9 cellular contexts compared by ENCODE assay signal in genomic region chr20:34705383-34706021, GRCh38.
DNase-seq lines count a peak whose midpoint lies in the region; ATAC-seq and TF ChIP-seq lines count a peak whose summit lies in the region.
"Had no signal": no experiment of that assay in that cellular context is flagged by ENCODE, and none has a peak within 500 bp of the region (broad histone marks: within the 10 kb centered on the region; RNA-seq: fewer than 3 reads in every experiment).

No MANE protein-coding gene starts in this region.

- peak overlapping the region; percentile 92 for H3K27ac Mint-ChIP-seq in stimulated activated memory B cell treated with anti-CD40 and anti-IgM and Interleukin-4, amounts not matched to agents 10 μg/mL and 1 μg/mL and 100 μg/mL, for 72 hours
- H3K27ac Mint-ChIP-seq: stimulated activated naive CD8-positive, alpha-beta T cell treated with anti-CD3 and anti-CD28 coated beads, Interleukin-15, Interleukin-2, amounts not matched to agents 100 ng/mL and 50 ng/mL, for 24 hours had no signal

- H3K36me3 ChIP-seq in DND-41 (ENCODE audit: insufficient read depth, low read length) (no peaks in the 10 kb centered on the region), iPS-20b (ENCODE audit: insufficient read depth, low read depth, low read length) (no peaks in the 10 kb centered on the region)

- H3K9me3 ChIP-seq in DND-41 (ENCODE audit: insufficient read depth, low read length, severe bottlenecking) = no peaks in the 10 kb centered on the region
- no peaks in the 10 kb centered on the region for H3K9me3 ChIP-seq in iPS-20b (ENCODE audit: insufficient read depth, low read depth, low read length)

- peaks cover 3% of the 10 kb centered on the region; the same call in 1 of the 2 replicates for H4K20me1 ChIP-seq in DND-41 (ENCODE audit: insufficient read depth, low read length)

- peaks cover 46% of the 10 kb centered on the region for H3K4me1 Mint-ChIP-seq in stimulated activated memory B cell treated with anti-CD40 and anti-IgM and Interleukin-4, amounts not matched to agents 10 μg/mL and 1 μg/mL and 100 μg/mL, for 72 hours

- peaks cover 33% of the 10 kb centered on the region for H3K4me1 ChIP-seq in DND-41 (ENCODE audit: insufficient read depth, low read length)
- 0 out of 2 replicates have a peak, but pooled peaks cover 3% of the 10 kb centered on the region for H3K4me1 ChIP-seq in iPS-20b (ENCODE audit: insufficient read depth, low read length)

- no peak overlapping the region; the same call in 1 of the 2 replicates for H2AFZ ChIP-seq in DND-41 (ENCODE audit: low read depth, low read length)

- H3K27me3 ChIP-seq in DND-41 (ENCODE audit: insufficient read depth, low read length, poor library complexity) = peaks cover 23% of the 10 kb centered on the region
- H3K27me3 ChIP-seq in iPS-20b (ENCODE audit: insufficient read depth, low read length) = peaks cover 64% of the 10 kb centered on the region

- ATAC-seq in DND-41 (ENCODE audit: insufficient read depth, low read depth) = no peak
- ATAC-seq in stimulated activated memory B cell treated with anti-CD40 and anti-IgM and Interleukin-4, amounts not matched to agents 10 μg/mL and 1 μg/mL and 100 μg/mL, for 72 hours = no peak
- no peak for ATAC-seq in activated CD4-positive, CD25-positive, alpha-beta regulatory T cell treated with anti-CD3 and anti-CD28 coated beads, Interleukin-2, amount 50 U/mL, for 24 hours
- ATAC-seq in HG02678 (IDR thresholded peaks at IDR 0.05; ENCODE audit: unreplicated experiment) = no peak

- TF ChIP-seq CTCF in DND-41 (IDR thresholded peaks at IDR 0.05; ENCODE audit: borderline replicate concordance, extremely low read depth, low read length, poor library complexity, severe bottlenecking) (no peak), astrocyte of the cerebellum (IDR thresholded peaks at IDR 0.05; ENCODE audit: low read depth, low read length, missing control alignments) (no peak)

- no peak overlapping the region for H3K4me3 ChIP-seq in DND-41 (ENCODE audit: low read depth in 1 of 2, low read length in 2 of 2)
- H3K4me3 ChIP-seq in astrocyte of the cerebellum (ENCODE audit: low read depth, low read length) = peak overlapping the region; percentile 68
- peak overlapping the region; percentile 93; the same call in 1 of the 2 replicates for H3K4me3 ChIP-seq in iPS-20b (ENCODE audit: low read length)

- H3K27ac ChIP-seq in DND-41 (ENCODE audit: low read length) (no peak overlapping the region), iPS-20b (ENCODE audit: low read length) (no peak overlapping the region)

- peak overlapping the region; percentile 99 for H3K4me3 Mint-ChIP-seq in stimulated activated memory B cell treated with anti-CD40 and anti-IgM and Interleukin-4, amounts not matched to agents 10 μg/mL and 1 μg/mL and 100 μg/mL, for 72 hours

- H3K36me3 Mint-ChIP-seq in stimulated activated memory B cell treated with anti-CD40 and anti-IgM and Interleukin-4, amounts not matched to agents 10 μg/mL and 1 μg/mL and 100 μg/mL, for 72 hours = no peaks in the 10 kb centered on the region

- H3K9me3 Mint-ChIP-seq in stimulated activated memory B cell treated with anti-CD40 and anti-IgM and Interleukin-4, amounts not matched to agents 10 μg/mL and 1 μg/mL and 100 μg/mL, for 72 hours = no peaks in the 10 kb centered on the region
- H3K9me3 Mint-ChIP-seq: stimulated activated naive CD8-positive, alpha-beta T cell treated with anti-CD3 and anti-CD28 coated beads, Interleukin-15, Interleukin-2, amounts not matched to agents 100 ng/mL and 50 ng/mL, for 24 hours had no signal

- in situ Hi-C loops in astrocyte of the cerebellum (cut with HindIII; ENCODE audit: low sequenced_read_pairs) = no loop called here

- H3K79me2 ChIP-seq in DND-41 (ENCODE audit: insufficient read depth, low read length) = no peaks in the 10 kb centered on the region

- no peak for TF ChIP-seq EP300 in Ishikawa (IDR thresholded peaks at IDR 0.05; ENCODE audit: borderline replicate concordance)

- H3K4me2 ChIP-seq in DND-41 (ENCODE audit: insufficient read depth, low read length) = peak overlapping the region; percentile 99; the same call in 1 of the 2 replicates

- peaks cover 17% of the 10 kb centered on the region for H3K27me3 Mint-ChIP-seq in stimulated activated memory B cell treated with anti-CD40 and anti-IgM and Interleukin-4, amounts not matched to agents 10 μg/mL and 1 μg/mL and 100 μg/mL, for 72 hours

- no peak overlapping the region for H3K9ac ChIP-seq in DND-41 (ENCODE audit: low read depth, low read length)
- no peak overlapping the region for H3K9ac ChIP-seq in iPS-20b (ENCODE audit: low read depth, low read length)

- TF ChIP-seq RAD21 in Ishikawa (IDR thresholded peaks at IDR 0.05; ENCODE audit: low read depth) = peak; percentile 32; the same call in 1 of the 2 replicates

- DNase-seq in DND-41 = no peak
- no peak for DNase-seq in astrocyte of the cerebellum (ENCODE audit: low read depth)
- no peak for DNase-seq in HuH-7.5 (ENCODE audit: low spot score)

TF ChIP-seq in Ishikawa, 13 proteins besides CTCF, POLR2A, EP300 and RAD21:
- TF ChIP-seq REST (IDR thresholded peaks at IDR 0.05; ENCODE audit: low read depth) (no peak), ZBTB7A (IDR thresholded peaks at IDR 0.05; ENCODE audit: low read depth) (no peak), CREB1 (IDR thresholded peaks at IDR 0.05; ENCODE audit: low read depth) (no peak), CEBPB (IDR thresholded peaks at IDR 0.05) (no peak), TCF12 (IDR thresholded peaks at IDR 0.05; ENCODE audit: low read depth) (no peak), EGR1 (IDR thresholded peaks at IDR 0.05) (no peak), FOXM1 (IDR thresholded peaks at IDR 0.05; ENCODE audit: borderline replicate concordance, low read depth) (no peak), MAX (IDR thresholded peaks at IDR 0.05) (no peak)
TF ChIP-seq in Ishikawa: peak in this region for 0.

Comparison
In these comparisons a context has a peak if more than half of its experiments do, and no peak if none do; other contexts are left out.
1. H3K4me3 ChIP-seq: peak in astrocyte of the cerebellum (single experiment) and iPS-20b (single experiment); none in DND-41 (0 of 2).